ENCODE assay signal across 10 cellular contexts in genomic region chr15:82572311-82572710, GRCh38. TPM values are rescaled to one million over a fixed set of nuclear protein-coding genes. Genes with fewer than 3 reads are reported as not detected.
DNase-seq lines count a peak whose midpoint lies in the region; ATAC-seq and TF ChIP-seq lines count a peak whose summit lies in the region.
"Had no signal": no experiment of that assay in that cellular context is flagged by ENCODE, and none has a peak within 500 bp of the region (broad histone marks: within the 10 kb centered on the region; RNA-seq: fewer than 3 reads in every experiment).

No MANE protein-coding gene starts in this region.

- no peaks in the 10 kb centered on the region for H3K79me2 ChIP-seq in PC-3 (ENCODE audit: low read length)

- no peak for TF ChIP-seq POLR2A in lower leg skin (IDR thresholded peaks at IDR 0.05)

- TF ChIP-seq CTCF in PC-3 (conservative IDR thresholded peaks at IDR 0.05; ENCODE audit: low read depth, low read length), result no peak
- TF ChIP-seq CTCF in fibroblast of the aortic adventitia (IDR thresholded peaks at IDR 0.05; ENCODE audit: insufficient read depth, low read length), result no peak
- no peak for TF ChIP-seq CTCF in psoas muscle (IDR thresholded peaks at IDR 0.05)
- no peak for TF ChIP-seq CTCF in lower leg skin (IDR thresholded peaks at IDR 0.05)

- no peak overlapping the region for H3K9ac ChIP-seq in PC-3 (ENCODE audit: low read length)

- H3K4me1 ChIP-seq in PC-3 (ENCODE audit: insufficient read depth, low read length), result peaks cover 18% of the 10 kb centered on the region
- peaks cover 4% of the 10 kb centered on the region for H3K4me1 ChIP-seq in psoas muscle

- H4K20me1 ChIP-seq in PC-3 (ENCODE audit: low read length), result no peaks in the 10 kb centered on the region

- no peaks in the 10 kb centered on the region for H3K9me2 ChIP-seq in PC-3 (replicated peaks; ENCODE audit: low read length)

- WGBS in psoas muscle, 3 donors, result 67 to 71% (median 68%) methylated on average over 5 of the region's 5 CpGs
- WGBS in lower leg skin, 2 donors, result 63 to 64% methylated on average over 5 of the region's 5 CpGs

- H3K27ac ChIP-seq in PC-3 (ENCODE audit: low read length) (no peak overlapping the region), psoas muscle (no peak overlapping the region)

- H3K36me3 ChIP-seq in PC-3 (ENCODE audit: low read depth, low read length) (no peaks in the 10 kb centered on the region), psoas muscle (ENCODE audit: insufficient read depth in 1 of 2, low read depth in 1 of 2) (no peaks in the 10 kb centered on the region)
- H3K36me3 ChIP-seq: ascending aorta had no signal

- BruUV-seq in PC-3 (replicated peaks; lab: Mats Ljungman, UMichigan), result no TSS peak

- H3K4me2 ChIP-seq in PC-3 (ENCODE audit: low read length), result peak overlapping the region; percentile 73

- H3K9me3 ChIP-seq in PC-3 (ENCODE audit: low read length), result no peaks in the 10 kb centered on the region
- H3K9me3 ChIP-seq in psoas muscle, result no peaks in the 10 kb centered on the region
- H3K9me3 ChIP-seq: ascending aorta had no signal

- 0 out of 2 replicates have a peak, but pooled peaks cover 13% of the 10 kb centered on the region for H3K27me3 ChIP-seq in PC-3 (ENCODE audit: low read length)
- H3K27me3 ChIP-seq in psoas muscle (ENCODE audit: insufficient read depth in 3 of 3, low read length in 2 of 3), result peaks cover 0 to 3% (median 2%) of the 10 kb centered on the region in 3 donors
- H3K27me3 ChIP-seq: ascending aorta had no signal

- H3F3A ChIP-seq in PC-3 (ENCODE audit: low read length, unreplicated experiment), result no peaks in the 10 kb centered on the region

- peak overlapping the region; percentile 77 for H2AFZ ChIP-seq in PC-3 (ENCODE audit: low read length)

- peak overlapping the region; percentile 56; the same call in 1 of the 2 replicates for H3K4me3 ChIP-seq in PC-3 (ENCODE audit: low read length)
- H3K4me3 ChIP-seq in fibroblast of the aortic adventitia (ENCODE audit: low read depth, low read length), result peak overlapping the region; percentile 68
- H3K4me3 ChIP-seq in psoas muscle, result peak overlapping the region; percentile 47
- H3K4me3 ChIP-seq in lower leg skin (ENCODE audit: low read depth, poor library complexity, severe bottlenecking), result no peak overlapping the region

- intact Hi-C loops in PC-3 (cut with micrococcal nuclease) (no loop called here), psoas muscle (cut with DNase I) (loop anchor here in 1 of 2 donors (10.0 kb wide), 1 partner anchor 152 kb away; no protein-coding TSS in a partner anchor), lower leg skin (cut with DNase I; ENCODE audit: low total_unique reads) (no loop called here)

- peak; percentile 43 for DNase-seq in D341Med (ENCODE audit: low spot score)
- no peak for DNase-seq in PC-3
- DNase-seq in fibroblast of the aortic adventitia (ENCODE audit: low read depth), result peak; percentile 17
- DNase-seq in psoas muscle, result no peak
- DNase-seq in lower leg skin (ENCODE audit: low spot score in 2 of 2), result no peak
- DNase-seq in stimulated activated CD4-positive, alpha-beta T cell treated with anti-CD3 and anti-CD28 coated beads, Interleukin-2, amount 100 ng/mL, for 48 hours, result no peak
- DNase-seq: DMS153 had no signal

- CTCF ChIA-PET in PC-3 (lab: Charles Lee), result no interaction called here

- ATAC-seq in PC-3 (peak; percentile 36; the same call in 1 of the 2 replicates), psoas muscle (peak in 1 of 4 donors; percentile 19), HG03139 (IDR thresholded peaks at IDR 0.05; ENCODE audit: unreplicated experiment) (no peak), GM19395 (IDR thresholded peaks at IDR 0.05; ENCODE audit: unreplicated experiment) (no peak)

- POLR2A ChIA-PET in PC-3 (lab: Charles Lee; ENCODE audit: unreplicated experiment), result no interaction called here

RNA-seq across cellular contexts. Expression of gene RPS17, which starts 32.1 kb away (rescaled TPM):
- 2,156 and 3,194 TPM in 2 replicates for total RNA-seq in PC-3 (2014; rRNA removed)
- 1,865 and 2,773 TPM in 2 replicates for total RNA-seq in fibroblast of the aortic adventitia (ENCODE audit: low replicate concordance)
- total RNA-seq in psoas muscle, result 1,000 to 10,000 TPM in 1 of 4 donors, 100 to 1,000 TPM in 3; 724 to 1,041 (median 906) TPM
- polyA plus RNA-seq in psoas muscle, result 1,000 to 10,000 TPM; 1,927 to 3,349 (median 2,132) TPM
- 1,000 to 10,000 TPM; 2,137 to 4,420 (median 3,127) TPM for total RNA-seq in lower leg skin

Comparison
In these comparisons a context has a peak if more than half of its experiments do, and no peak if none do; other contexts are left out.
1. DNase-seq: peak in D341Med (single experiment) and fibroblast of the aortic adventitia (single experiment); none in PC-3 (single experiment), psoas muscle (0 of 2), lower leg skin (0 of 2) and stimulated activated CD4-positive, alpha-beta T cell treated with anti-CD3 and anti-CD28 coated beads, Interleukin-2, amount 100 ng/mL, for 48 hours (0 of 2).